1 cellular context compared by ENCODE assay signal in genomic region chr2:135985826-135986393, GRCh38.
TF ChIP-seq lines count a peak whose summit lies in the region.

No MANE protein-coding gene starts in this region.

TF ChIP-seq in GM12878, 131 proteins besides CTCF, POLR2A, EP300 and RAD21 (continued from another document and continues in another):
- TF ChIP-seq SKIL (IDR thresholded peaks at IDR 0.05; ENCODE audit: low read depth, poor library complexity, severe bottlenecking) (peak; percentile 70), NFIC (IDR thresholded peaks at IDR 0.05; ENCODE audit: low read depth, low read length) (no peak), SPI1 (IDR thresholded peaks at IDR 0.05; ENCODE audit: borderline replicate concordance, insufficient read depth, low read depth, low read length) (no peak), PML (IDR thresholded peaks at IDR 0.05; ENCODE audit: low read length) (no peak), NFYA (IDR thresholded peaks at IDR 0.05; ENCODE audit: borderline replicate concordance, low read depth, low read length) (no peak), STAT3 (IDR thresholded peaks at IDR 0.05; ENCODE audit: low read depth, low read length) (no peak), POLR2AphosphoS5 (IDR thresholded peaks at IDR 0.05; ENCODE audit: low read length) (0 out of 2 replicates have a peak, but pooled peaks have one; percentile 1), STAT1 (conservative IDR thresholded peaks at IDR 0.05) (no peak), ZNF622 (IDR thresholded peaks at IDR 0.05) (0 out of 2 replicates have a peak, but pooled peaks have one; percentile 19), NRF1 (conservative IDR thresholded peaks at IDR 0.05; ENCODE audit: low read depth, low read length) (no peak), ZZZ3 (IDR thresholded peaks at IDR 0.05; ENCODE audit: control insufficient read depth, insufficient read length, low read depth) (no peak), ZNF274 (IDR thresholded peaks at IDR 0.05; ENCODE audit: insufficient read depth, insufficient read length) (no peak), USF1 (IDR thresholded peaks at IDR 0.05; ENCODE audit: borderline replicate concordance, extremely low read length, insufficient read depth, low read depth, low read length) (no peak), E4F1 (IDR thresholded peaks at IDR 0.05; ENCODE audit: borderline replicate concordance, partially characterized antibody) (no peak), RELB (IDR thresholded peaks at IDR 0.05; ENCODE audit: low read depth) (peak; percentile 28), PBX3 (IDR thresholded peaks at IDR 0.05; ENCODE audit: insufficient replicate concordance, low read depth, low read length) (no peak), ZNF384 (IDR thresholded peaks at IDR 0.05; ENCODE audit: borderline replicate concordance, low read depth, low read length) (no peak), USF2 (IDR thresholded peaks at IDR 0.05; ENCODE audit: borderline replicate concordance, low read depth, low read length) (no peak), ZNF592 (IDR thresholded peaks at IDR 0.05) (no peak), EED (IDR thresholded peaks at IDR 0.05; ENCODE audit: low read depth) (no peak; the same call in 1 of the 2 replicates), POLR2AphosphoS2 (IDR thresholded peaks at IDR 0.05; ENCODE audit: low read depth, low read length) (0 out of 2 replicates have a peak, but pooled peaks have one; percentile 1), BCLAF1 (IDR thresholded peaks at IDR 0.05) (no peak), IKZF1 (conservative IDR thresholded peaks at IDR 0.05) (no peak; the same call in 1 of the 2 replicates), SMC3 (IDR thresholded peaks at IDR 0.05; ENCODE audit: borderline replicate concordance, low read length) (no peak), CUX1 (IDR thresholded peaks at IDR 0.05; ENCODE audit: insufficient replicate concordance, low read depth, low read length) (no peak), POU2F2 (IDR thresholded peaks at IDR 0.05; ENCODE audit: borderline replicate concordance, low read depth, low read length) (no peak; the same call in 2 of the 3 replicates), NR2C1 (IDR thresholded peaks at IDR 0.05) (no peak), JUNB (IDR thresholded peaks at IDR 0.05) (no peak), ETV6 (conservative IDR thresholded peaks at IDR 0.05 in 1 of 2, IDR thresholded peaks at IDR 0.05 in 1 of 2; ENCODE audit: borderline replicate concordance in 1 of 2, low read depth in 1 of 2) (no peak), ELK1 (IDR thresholded peaks at IDR 0.05; ENCODE audit: low read depth, low read length) (no peak), WRNIP1 (IDR thresholded peaks at IDR 0.05; ENCODE audit: borderline replicate concordance, low read depth, low read length) (0 out of 2 replicates have a peak, but pooled peaks have one; percentile 17), HCFC1 (IDR thresholded peaks at IDR 0.05; ENCODE audit: low read length) (no peak)
